Comparison of ENCODE assay signal across 1 cellular context in genomic region chr1:109210058-109210457, GRCh38.
TF ChIP-seq lines count a peak whose summit lies in the region.

No MANE protein-coding gene starts in this region.

TF ChIP-seq in GM23338, 12 proteins besides CTCF, POLR2A, EP300 and RAD21 (continued from another document):
- TF ChIP-seq ZNF462 (CRISPR knock-in tag; IDR thresholded peaks at IDR 0.05) = no peak
- no peak for TF ChIP-seq NANOG (IDR thresholded peaks at IDR 0.05; ENCODE audit: borderline replicate concordance)
